Comparison of ENCODE assay signal across 9 cellular contexts in genomic region chr1:77412794-77413530, GRCh38.
DNase-seq lines count a peak whose midpoint lies in the region; ATAC-seq and TF ChIP-seq lines count a peak whose summit lies in the region.
"Had no signal": no experiment of that assay in that cellular context is flagged by ENCODE, and none has a peak within 500 bp of the region (broad histone marks: within the 10 kb centered on the region; RNA-seq: fewer than 3 reads in every experiment).

No MANE protein-coding gene starts in this region.

- H3K4ac ChIP-seq in H9 (ENCODE audit: low read depth, low read length), result no peak overlapping the region

- H3K79me1 ChIP-seq in H9 (ENCODE audit: insufficient read depth, low read depth, low read length, poor library complexity, severe bottlenecking), result no peaks in the 10 kb centered on the region

- no peak for TF ChIP-seq POLR2A in breast epithelium (IDR thresholded peaks at IDR 0.05)

- TF ChIP-seq CTCF in H9 (conservative IDR thresholded peaks at IDR 0.05) (no peak), breast epithelium (IDR thresholded peaks at IDR 0.05) (no peak), glutamatergic neuron (IDR thresholded peaks at IDR 0.05; ENCODE audit: partially characterized antibody, unreplicated experiment) (no peak), lower lobe of right lung (IDR thresholded peaks at IDR 0.05) (no peak)

- no peaks in the 10 kb centered on the region for H3K27me3 ChIP-seq in H9 (ENCODE audit: insufficient read depth, low read length)
- no peaks in the 10 kb centered on the region for H3K27me3 ChIP-seq in breast epithelium
- no peaks in the 10 kb centered on the region for H3K27me3 ChIP-seq in lower lobe of right lung (ENCODE audit: low read depth)

- H2AFZ ChIP-seq in H9 (ENCODE audit: low read length), result no peak overlapping the region

- H3K14ac ChIP-seq in H9 (ENCODE audit: insufficient read depth, low read length), result no peak overlapping the region

- no peaks in the 10 kb centered on the region for H3K79me2 ChIP-seq in H9 (ENCODE audit: insufficient read depth, low read length)

- H3K23ac ChIP-seq in H9 (ENCODE audit: insufficient read length, low read depth, low read length), result no peak overlapping the region

- no peaks in the 10 kb centered on the region for H3K23me2 ChIP-seq in H9 (ENCODE audit: insufficient read length, low read depth, low read length, poor library complexity, severe bottlenecking)

- intact Hi-C loops in breast epithelium (cut with DNase I; ENCODE audit: low total_unique reads) (no loop called here), lower lobe of right lung (cut with DNase I) (no loop called here)

- no peak overlapping the region for H4K91ac ChIP-seq in H9 (ENCODE audit: insufficient read length, low read depth, low read length)

- H3K27me3 Mint-ChIP-seq in H9 (ENCODE audit: low read depth) (peaks cover 3% of the 10 kb centered on the region), glutamatergic neuron (ENCODE audit: unreplicated experiment) (no peaks in the 10 kb centered on the region)

- no peak overlapping the region for H2BK12ac ChIP-seq in H9 (ENCODE audit: insufficient read length, low read depth, low read length)

- no peak overlapping the region for H2BK5ac ChIP-seq in H9 (ENCODE audit: insufficient read length, low read length)

- H3K56ac ChIP-seq in H9 (ENCODE audit: insufficient read length, low read depth, low read length), result no peak overlapping the region

- no peak overlapping the region for H3K4me3 Mint-ChIP-seq in H9
- H3K4me3 Mint-ChIP-seq in glutamatergic neuron (ENCODE audit: unreplicated experiment), result no peak overlapping the region

- H3K9me3 ChIP-seq in H9 (ENCODE audit: control insufficient read depth, low read depth, low read length) (no peaks in the 10 kb centered on the region), breast epithelium (no peaks in the 10 kb centered on the region), lower lobe of right lung (no peaks in the 10 kb centered on the region)

- H2BK15ac ChIP-seq in H9 (ENCODE audit: low read depth, low read length), result no peak overlapping the region

- H3K36me3 Mint-ChIP-seq in H9 (ENCODE audit: insufficient read depth in 1 of 3, low read depth in 3 of 3) (peaks cover 0 to 2% (median 0%) of the 10 kb centered on the region in 3 experiments; a peak in 2 of 7 replicates), glutamatergic neuron (ENCODE audit: unreplicated experiment) (no peaks in the 10 kb centered on the region)

- H3K27ac ChIP-seq in H9 (ENCODE audit: insufficient read length, low read depth, low read length) (no peak overlapping the region), breast epithelium (no peak overlapping the region), lower lobe of right lung (no peak overlapping the region)

- H4K5ac ChIP-seq in H9 (ENCODE audit: insufficient read length, low read depth, low read length), result no peak overlapping the region

- H3K4me1 Mint-ChIP-seq in H9 (peaks cover 19% of the 10 kb centered on the region in 2 experiments), glutamatergic neuron (ENCODE audit: low read depth, unreplicated experiment) (no peaks in the 10 kb centered on the region)

- H2BK120ac ChIP-seq in H9 (ENCODE audit: low read depth, low read length, poor library complexity, severe bottlenecking), result no peak overlapping the region

- no peak overlapping the region for H3K4me2 ChIP-seq in H9 (ENCODE audit: insufficient read depth, insufficient read length, low read length)

- H3K18ac ChIP-seq in H9 (ENCODE audit: insufficient read length, low read depth, low read length), result no peak overlapping the region

- H3K9ac ChIP-seq in H9 (ENCODE audit: extremely low read depth, insufficient read length, low read length), result no peak overlapping the region

- H3K9me3 Mint-ChIP-seq in H9 (peaks cover under 1 to 1% of the 10 kb centered on the region in 2 experiments; a peak in 4 of 5 replicates), glutamatergic neuron (ENCODE audit: unreplicated experiment) (no peaks in the 10 kb centered on the region)

- DNase-seq in H9, result peak; percentile 33
- DNase-seq in iPS DF 19.7 (ENCODE audit: low read depth, low spot score), result peak; percentile 9
- no peak for DNase-seq in HuH-7 (ENCODE audit: low spot score)
- DNase-seq in breast epithelium (ENCODE audit: low spot score in 2 of 2), result no peak
- no peak for DNase-seq in glutamatergic neuron
- no peak for DNase-seq in lower lobe of right lung
- DNase-seq: activated CD4-positive, alpha-beta T cell treated with anti-CD3 and anti-CD28 coated beads, Interleukin-2, amount 50 U/mL, for 48 hours had no signal

- H4K8ac ChIP-seq in H9 (replicated peaks; ENCODE audit: insufficient read length, low read depth, low read length), result no peak overlapping the region

- no peaks in the 10 kb centered on the region for H4K20me1 ChIP-seq in H9 (ENCODE audit: control insufficient read depth, insufficient read depth, insufficient read length)

- H2AK5ac ChIP-seq in H9 (ENCODE audit: insufficient read length, low read length), result no peak overlapping the region

- H3K27ac Mint-ChIP-seq in H9 (peak overlapping the region in 2 of 3 experiments; percentile 26 to 37; a peak in 4 of 7 replicates), glutamatergic neuron (ENCODE audit: unreplicated experiment) (no peak overlapping the region)

- H3K4me3 ChIP-seq in breast epithelium (no peak overlapping the region), lower lobe of right lung (no peak overlapping the region)

- no peak overlapping the region for H3T11ph ChIP-seq in H9 (ENCODE audit: low read length)

- H3K36me3 ChIP-seq in breast epithelium (no peaks in the 10 kb centered on the region), lower lobe of right lung (no peaks in the 10 kb centered on the region)

- no peak overlapping the region for H2BK20ac ChIP-seq in H9 (ENCODE audit: low read depth, low read length, poor library complexity, severe bottlenecking)

- WGBS in H9 (ENCODE audit: extremely low coverage, insufficient read length, low lambda C conversion rate), result no CpG with 5 or more reads among the region's 8 CpGs

- ATAC-seq in GM18868 (IDR thresholded peaks at IDR 0.05; ENCODE audit: unreplicated experiment) (peak; percentile 26), HG03571 (IDR thresholded peaks at IDR 0.05; ENCODE audit: unreplicated experiment) (peak; percentile 38), lower lobe of right lung (no peak)

- H3K4me1 ChIP-seq in H9 (ENCODE audit: insufficient read depth, low read length) (peaks cover 2% of the 10 kb centered on the region; the same call in 1 of the 2 replicates), breast epithelium (no peaks in the 10 kb centered on the region), lower lobe of right lung (peaks cover 6% of the 10 kb centered on the region)

Comparison
In these comparisons a context has a peak if more than half of its experiments do, and no peak if none do; other contexts are left out.
1. ATAC-seq: peak in GM18868 (single experiment) and HG03571 (single experiment); none in lower lobe of right lung (0 of 2).
2. DNase-seq: peak in H9 (single experiment) and iPS DF 19.7 (single experiment); none in HuH-7 (single experiment), breast epithelium (0 of 2), glutamatergic neuron (single experiment) and lower lobe of right lung (single experiment).